Comparison of ENCODE assay signal across 8 cellular contexts in the genomic region with DNA sequence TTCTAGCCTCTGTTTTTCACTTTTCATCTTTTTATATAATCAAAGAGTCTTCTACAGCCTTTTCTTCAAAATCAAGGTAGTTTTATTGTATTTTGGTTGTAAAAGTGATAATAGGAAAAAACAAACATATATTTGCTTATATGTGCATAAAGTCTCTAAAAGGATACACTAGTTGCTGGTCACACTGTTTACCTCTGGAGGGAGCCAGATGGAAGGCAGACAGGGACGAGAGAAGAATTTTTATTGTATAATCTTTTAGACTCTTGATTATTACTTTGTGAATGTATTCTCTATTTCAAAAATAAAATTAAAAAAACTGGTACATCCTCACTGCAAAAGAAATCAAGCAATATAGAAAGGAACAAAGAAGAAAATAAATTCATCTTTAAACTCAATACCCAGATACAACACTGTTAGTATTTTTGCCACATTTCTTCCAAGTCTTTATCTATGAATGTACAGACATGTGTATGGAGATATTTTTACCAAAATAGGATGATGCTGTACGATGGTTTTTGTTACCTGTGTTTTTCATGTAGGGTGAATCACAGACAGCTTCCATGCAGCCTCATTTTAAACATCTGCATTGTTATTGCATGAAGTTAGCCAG. TPM values are rescaled to one million over a fixed set of nuclear protein-coding genes. Genes with fewer than 3 reads are reported as not detected.
DNase-seq lines count a peak whose midpoint lies in the region; ATAC-seq, FAIRE-seq and TF ChIP-seq lines count a peak whose summit lies in the region.

No MANE protein-coding gene starts in this region.

- H3K9me3 ChIP-seq in psoas muscle, result no peaks in the 10 kb centered on the region

- whole genome bisulfite sequencing in psoas muscle, 3 donors, result 9 to 13% (median 12%) methylated on average over 2 of the region's 2 CpGs

- no peak overlapping the region for H3K27ac ChIP-seq in psoas muscle

- H3K4me3 ChIP-seq in psoas muscle, result no peak overlapping the region

- TF ChIP-seq CTCF in psoas muscle (IDR thresholded peaks at IDR 0.05), result peak; percentile 58

- H3K27me3 ChIP-seq in psoas muscle (ENCODE audit: insufficient read depth in 3 of 3, low read length in 2 of 3), result no peaks in the 10 kb centered on the region

- H3K36me3 ChIP-seq in psoas muscle (ENCODE audit: insufficient read depth in 1 of 2, low read depth in 1 of 2), result no peaks in the 10 kb centered on the region

- peak; percentile 39 for DNase-seq in activated CD4-positive, alpha-beta T cell treated with anti-CD3 and anti-CD28 coated beads for 48 hours
- DNase-seq in activated CD4-positive, alpha-beta T cell treated with anti-CD3 and anti-CD28 coated beads, Interleukin-2, amount 50 U/mL, for 1 hour, result no peak
- DNase-seq in KG1 (lab: John Stamatoyannopoulos, UW), result peak; percentile 2
- peak; percentile 72 for DNase-seq in fibroblast of peridontal ligament (ENCODE audit: extremely low read depth)
- DNase-seq in psoas muscle, result no peak

- ATAC-seq in psoas muscle (peak in 1 of 4 donors; percentile 61), GM18873 (IDR thresholded peaks at IDR 0.05; ENCODE audit: low FRiP score, unreplicated experiment) (no peak), HG03469 (IDR thresholded peaks at IDR 0.05; ENCODE audit: unreplicated experiment) (no peak)

- no peaks in the 10 kb centered on the region for H3K4me1 ChIP-seq in psoas muscle

- intact Hi-C loops in psoas muscle (cut with DNase I), result no loop called here

- peak; percentile 81 for FAIRE-seq in TTC549 (lab: Jason Lieb, UNC)

RNA-seq across cellular contexts. Expression of a gene that starts 6.1 kb away (rescaled TPM):
- not detected for total RNA-seq in psoas muscle
- under 1 TPM in 1 of 3 donors, not detected in 2; 0.05 TPM for polyA plus RNA-seq in psoas muscle

RNA-seq across cellular contexts. Expression of a gene that starts 30.8 kb away (rescaled TPM):
- total RNA-seq in psoas muscle, result 1 to 10 TPM; 1.7 to 6.9 (median 2.4) TPM
- 1 to 10 TPM in 1 of 3 donors, under 1 TPM in 2; 0.66 to 2.7 (median 0.76) TPM for polyA plus RNA-seq in psoas muscle

RNA-seq across cellular contexts. Expression of a gene that starts 33.9 kb away (rescaled TPM):
- 10 to 100 TPM; 10.9 to 22.5 (median 19.8) TPM for total RNA-seq in psoas muscle
- 10 to 100 TPM; 12.2 to 33.4 (median 30.4) TPM for polyA plus RNA-seq in psoas muscle

RNA-seq across cellular contexts. Expression of a gene that starts 33.9 kb away (rescaled TPM):
- 10 to 100 TPM; 22.4 to 25.6 (median 24.0) TPM for total RNA-seq in psoas muscle
- polyA plus RNA-seq in psoas muscle, result 100 to 1,000 TPM in 1 of 3 donors, 10 to 100 TPM in 2; 53.2 to 112 (median 75.0) TPM

RNA-seq across cellular contexts. Expression of a gene that starts 40.0 kb away (rescaled TPM):
- not detected for total RNA-seq in psoas muscle
- polyA plus RNA-seq in psoas muscle, result under 1 TPM in 2 of 3 donors, not detected in 1; 0.03 TPM

Comparison
In these comparisons a context has a peak if more than half of its experiments do, and no peak if none do; other contexts are left out.
1. DNase-seq: peak in activated CD4-positive, alpha-beta T cell treated with anti-CD3 and anti-CD28 coated beads for 48 hours (single experiment), KG1 (single experiment) and fibroblast of peridontal ligament (single experiment); none in activated CD4-positive, alpha-beta T cell treated with anti-CD3 and anti-CD28 coated beads, Interleukin-2, amount 50 U/mL, for 1 hour (single experiment) and psoas muscle (0 of 2).